Comparison of ENCODE assay signal across 8 cellular contexts in genomic region chr19:48588670-48589399, GRCh38. TPM values are rescaled to one million over a fixed set of nuclear protein-coding genes. Genes with fewer than 3 reads are reported as not detected.
DNase-seq lines count a peak whose midpoint lies in the region; ATAC-seq, FAIRE-seq and TF ChIP-seq lines count a peak whose summit lies in the region.

No MANE protein-coding gene starts in this region.

- peak; percentile 97 for TF ChIP-seq CTCF in chondrocyte (IDR thresholded peaks at IDR 0.05)

- TF ChIP-seq POLR2A in H54 (IDR thresholded peaks at IDR 0.05; ENCODE audit: low read depth, low read length): no peak

- H3K27me3 Mint-ChIP-seq in chondrocyte (ENCODE audit: low read depth): peaks cover 2% of the 10 kb centered on the region

- H3K9me3 Mint-ChIP-seq in chondrocyte (ENCODE audit: low read depth): no peaks in the 10 kb centered on the region

- no peaks in the 10 kb centered on the region for H3K36me3 Mint-ChIP-seq in chondrocyte (ENCODE audit: low read depth)

- FAIRE-seq in H54 (lab: Jason Lieb, UNC): peak; percentile 38

- peaks cover 12% of the 10 kb centered on the region for H3K4me1 Mint-ChIP-seq in chondrocyte (ENCODE audit: low read depth)

- H3K27ac Mint-ChIP-seq in chondrocyte (ENCODE audit: unreplicated experiment): peak overlapping the region; percentile 27

- DNase-seq in AG08396 (ENCODE audit: low spot score): peak; percentile 91
- DNase-seq in H54 (ENCODE audit: insufficient read length, low spot score): peak; percentile 65
- peak; percentile 26 for DNase-seq in NCI-H345 treated with DMSO at 0.1 percent for 48 hours (lab: John Stamatoyannopoulos, UW; ENCODE audit: unreplicated experiment)
- peak; percentile 73 to 84 for DNase-seq in activated CD4-positive, alpha-beta T cell treated with anti-CD3 and anti-CD28 coated beads for 24 hours (ENCODE audit: low read depth in 2 of 2)
- DNase-seq in chondrocyte (ENCODE audit: low spot score): peak; percentile 97
- peak; percentile 88 for DNase-seq in kidney glomerular epithelial cell (lab: John Stamatoyannopoulos, UW)
- peak; percentile 66 to 77 for DNase-seq in stimulated activated CD4-positive, alpha-beta T cell treated with anti-CD3 and anti-CD28 coated beads, Interleukin-1b, Interleukin-23, amount 100 ng/mL, for 1 hour (ENCODE audit: low read depth in 2 of 2)

- ATAC-seq in GM21717 (IDR thresholded peaks at IDR 0.05; ENCODE audit: unreplicated experiment): no peak

- H3K4me3 Mint-ChIP-seq in chondrocyte (ENCODE audit: unreplicated experiment): peak overlapping the region; percentile 83

RNA-seq across cellular contexts. Expression of gene SPACA4, which starts 17.7 kb away (rescaled TPM):
- not detected in 3 replicates for total RNA-seq in chondrocyte

RNA-seq across cellular contexts. Expression of gene FAM83E, which starts 26.0 kb away (rescaled TPM):
- 0.38 to 0.77 TPM (median 0.67 TPM) in 3 replicates for total RNA-seq in chondrocyte

RNA-seq across cellular contexts. Expression of gene RPL18, which starts 30.1 kb away (rescaled TPM):
- total RNA-seq in chondrocyte: 727 to 753 TPM (median 751 TPM) in 3 replicates

RNA-seq across cellular contexts. Expression of gene SPHK2, which starts 30.5 kb away (rescaled TPM):
- total RNA-seq in chondrocyte: 18.6 to 26.5 TPM (median 20.7 TPM) in 3 replicates

RNA-seq across cellular contexts. Expression of gene SULT2B1, which starts 36.9 kb away (rescaled TPM):
- 0.22 TPM in 1 of 3 replicates, not detected in the others for total RNA-seq in chondrocyte

Comparison
In these comparisons a context has a peak if more than half of its experiments do, and no peak if none do; other contexts are left out.
1. DNase-seq: peak in every context shown above with its lines; median percentile 97 in chondrocyte; 91 in AG08396; 88 in kidney glomerular epithelial cell; 78 in activated CD4-positive, alpha-beta T cell treated with anti-CD3 and anti-CD28 coated beads for 24 hours; 72 in stimulated activated CD4-positive, alpha-beta T cell treated with anti-CD3 and anti-CD28 coated beads, Interleukin-1b, Interleukin-23, amount 100 ng/mL, for 1 hour; 65 in H54; 26 in NCI-H345 treated with DMSO at 0.1 percent for 48 hours.